1 cellular context compared by ENCODE assay signal in the genomic region with DNA sequence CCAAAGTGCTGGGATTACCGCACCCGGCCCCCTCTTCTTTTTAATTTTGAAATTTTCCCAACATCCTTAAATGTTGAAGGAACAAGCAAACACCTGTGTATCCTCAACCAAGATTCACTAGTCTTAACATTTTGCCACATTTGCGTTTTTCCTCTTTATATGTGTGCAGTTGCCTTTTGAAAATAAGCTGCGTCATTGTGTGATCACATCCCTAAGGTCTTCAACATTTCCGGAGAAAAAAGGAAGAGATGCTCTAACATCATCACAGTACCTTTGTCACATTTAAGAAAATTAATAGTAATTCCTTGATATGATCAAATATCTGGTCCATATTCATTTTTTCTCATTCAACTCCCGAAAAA.
TF ChIP-seq lines count a peak whose summit lies in the region.

No MANE protein-coding gene starts in this region.

TF ChIP-seq in GM23338, 12 proteins besides CTCF, POLR2A, EP300 and RAD21:
- TF ChIP-seq ZNF462 (CRISPR knock-in tag; IDR thresholded peaks at IDR 0.05) (no peak), NANOG (IDR thresholded peaks at IDR 0.05; ENCODE audit: borderline replicate concordance) (no peak), CREB1 (CRISPR knock-in tag; IDR thresholded peaks at IDR 0.05; ENCODE audit: low read depth) (no peak), ETS1 (IDR thresholded peaks at IDR 0.05) (no peak), EZH2 (IDR thresholded peaks at IDR 0.05; ENCODE audit: low read depth, unreplicated experiment) (no peak), ZNF331 (CRISPR knock-in tag; IDR thresholded peaks at IDR 0.05; ENCODE audit: low read depth) (no peak), STAT1 (IDR thresholded peaks at IDR 0.05; ENCODE audit: unreplicated experiment) (no peak), POLR2AphosphoS5 (IDR thresholded peaks at IDR 0.05; ENCODE audit: low read depth) (no peak), ZNF114 (CRISPR knock-in tag; IDR thresholded peaks at IDR 0.05) (no peak), JUNB (IDR thresholded peaks at IDR 0.05; ENCODE audit: unreplicated experiment) (no peak), EZH2phosphoT487 (IDR thresholded peaks at IDR 0.05; ENCODE audit: unreplicated experiment) (no peak)
- TF ChIP-seq, protein P1, sequence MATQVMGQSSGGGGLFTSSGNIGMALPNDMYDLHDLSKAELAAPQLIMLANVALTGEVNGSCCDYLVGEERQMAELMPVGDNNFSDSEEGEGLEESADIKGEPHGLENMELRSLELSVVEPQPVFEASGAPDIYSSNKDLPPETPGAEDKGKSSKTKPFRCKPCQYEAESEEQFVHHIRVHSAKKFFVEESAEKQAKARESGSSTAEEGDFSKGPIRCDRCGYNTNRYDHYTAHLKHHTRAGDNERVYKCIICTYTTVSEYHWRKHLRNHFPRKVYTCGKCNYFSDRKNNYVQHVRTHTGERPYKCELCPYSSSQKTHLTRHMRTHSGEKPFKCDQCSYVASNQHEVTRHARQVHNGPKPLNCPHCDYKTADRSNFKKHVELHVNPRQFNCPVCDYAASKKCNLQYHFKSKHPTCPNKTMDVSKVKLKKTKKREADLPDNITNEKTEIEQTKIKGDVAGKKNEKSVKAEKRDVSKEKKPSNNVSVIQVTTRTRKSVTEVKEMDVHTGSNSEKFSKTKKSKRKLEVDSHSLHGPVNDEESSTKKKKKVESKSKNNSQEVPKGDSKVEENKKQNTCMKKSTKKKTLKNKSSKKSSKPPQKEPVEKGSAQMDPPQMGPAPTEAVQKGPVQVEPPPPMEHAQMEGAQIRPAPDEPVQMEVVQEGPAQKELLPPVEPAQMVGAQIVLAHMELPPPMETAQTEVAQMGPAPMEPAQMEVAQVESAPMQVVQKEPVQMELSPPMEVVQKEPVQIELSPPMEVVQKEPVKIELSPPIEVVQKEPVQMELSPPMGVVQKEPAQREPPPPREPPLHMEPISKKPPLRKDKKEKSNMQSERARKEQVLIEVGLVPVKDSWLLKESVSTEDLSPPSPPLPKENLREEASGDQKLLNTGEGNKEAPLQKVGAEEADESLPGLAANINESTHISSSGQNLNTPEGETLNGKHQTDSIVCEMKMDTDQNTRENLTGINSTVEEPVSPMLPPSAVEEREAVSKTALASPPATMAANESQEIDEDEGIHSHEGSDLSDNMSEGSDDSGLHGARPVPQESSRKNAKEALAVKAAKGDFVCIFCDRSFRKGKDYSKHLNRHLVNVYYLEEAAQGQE (IDR thresholded peaks at IDR 0.05; ENCODE audit: unreplicated experiment) = no peak
